In the genomic region with DNA sequence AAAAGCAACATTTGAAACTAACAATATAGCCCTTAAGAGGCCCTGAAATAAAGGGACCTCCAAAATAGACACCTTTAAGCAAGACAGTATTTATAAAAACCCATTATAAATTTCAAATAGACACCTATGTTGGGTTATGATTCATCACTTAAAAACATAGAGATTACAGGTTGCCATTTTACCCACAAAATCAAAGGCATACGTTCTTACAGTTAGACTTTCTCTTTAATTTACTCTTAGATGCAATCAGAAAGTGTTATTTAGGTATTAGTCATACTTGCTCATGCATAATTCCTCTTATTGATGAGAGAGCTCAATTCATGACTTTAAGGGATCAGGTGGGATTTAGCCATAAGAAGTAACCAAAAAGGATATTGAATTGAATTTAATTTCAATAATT, we compare ENCODE assay signal across 20 cellular contexts. TPM values are rescaled to one million over a fixed set of nuclear protein-coding genes. Genes with fewer than 3 reads are reported as not detected.
DNase-seq lines count a peak whose midpoint lies in the region; ATAC-seq and TF ChIP-seq lines count a peak whose summit lies in the region.
"Had no signal": no experiment of that assay in that cellular context is flagged by ENCODE, and none has a peak within 500 bp of the region (broad histone marks: within the 10 kb centered on the region; RNA-seq: fewer than 3 reads in every experiment).

No MANE protein-coding gene starts in this region.

- no peak for TF ChIP-seq CTCF in foreskin keratinocyte (conservative IDR thresholded peaks at IDR 0.05)

- ATAC-seq in GM18499 (IDR thresholded peaks at IDR 0.05; ENCODE audit: insufficient read depth, unreplicated experiment) (peak; percentile 66), GM18870 (IDR thresholded peaks at IDR 0.05; ENCODE audit: unreplicated experiment) (peak; percentile 83), HG02938 (IDR thresholded peaks at IDR 0.05; ENCODE audit: unreplicated experiment) (peak; percentile 68), foreskin keratinocyte (no peak)
- ATAC-seq: sciatic nerve had no signal

- H3K27me3 ChIP-seq in foreskin keratinocyte = no peaks in the 10 kb centered on the region

- DNase-seq in M059J (ENCODE audit: low read depth) (peak; percentile 28), foreskin keratinocyte (no peak), HUDEP-2 (lab: John Stamatoyannopoulos, UW; ENCODE audit: unreplicated experiment in 76 of 76) (no peak), DMS79 (lab: John Stamatoyannopoulos, UW) (no peak), NCI-H2029 treated with DMSO at 0.1 percent for 48 hours (lab: John Stamatoyannopoulos, UW) (no peak)
- DNase-seq: activated CD4-positive, alpha-beta T cell treated with anti-CD3 and anti-CD28 coated beads for 48 hours; activated CD8-positive, alpha-beta memory T cell treated with anti-CD3 and anti-CD28 coated beads, Interleukin-2, amount 50 U/mL, for 48 hours; amniotic stem cell; GF-D8; H7; head of caudate nucleus; NCI-H2029; NCI-H345; SHP77 treated with DMSO at 0.1 percent for 48 hours had no signal

- H3K4me1 ChIP-seq in foreskin keratinocyte = no peaks in the 10 kb centered on the region

- H3K27ac ChIP-seq in foreskin keratinocyte = no peak overlapping the region
- H3K27ac ChIP-seq: coronary artery, KMS-11 had no signal

RNA-seq across cellular contexts. Expression of a gene that starts 51.5 kb away (rescaled TPM):
- 33.1 and 38.3 TPM in 2 replicates for total RNA-seq in M059J (2014; rRNA removed; shearing (Covaris generic))
- total RNA-seq in foreskin keratinocyte = 51.2 and 134 TPM in 2 replicates
- 20.5 and 48.3 TPM in 2 replicates for polyA plus RNA-seq in foreskin keratinocyte
